In the genomic region with DNA sequence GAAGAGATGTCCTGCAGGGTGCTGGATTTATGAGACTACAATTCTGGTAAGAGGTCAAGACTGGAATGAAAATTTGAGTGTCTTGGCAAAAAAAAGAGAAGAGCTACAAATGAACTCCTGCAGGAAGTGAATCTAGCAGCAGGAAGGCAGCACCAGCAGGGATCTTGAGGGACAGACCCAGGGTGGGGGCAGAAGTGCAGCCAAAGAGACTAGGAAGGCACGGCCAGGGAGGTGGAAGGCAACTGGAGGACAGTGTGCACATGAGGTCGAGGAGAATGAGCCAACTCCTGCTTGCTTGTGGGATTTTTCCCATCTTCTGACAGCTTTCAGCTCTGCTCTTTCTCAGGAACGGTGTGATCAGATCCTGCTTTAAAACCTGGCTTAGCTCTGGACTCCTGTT, we compare ENCODE assay signal across 26 cellular contexts.
"Had no signal": no experiment of that assay in that cellular context is flagged by ENCODE, and none has a peak within 500 bp of the region (broad histone marks: within the 10 kb centered on the region; RNA-seq: fewer than 3 reads in every experiment).

No MANE protein-coding gene starts in this region.

- H3K27ac Mint-ChIP-seq: activated T-helper 17 cell treated with anti-CD3 and anti-CD28 coated beads, Interleukin-2, amount 50 U/mL, for 72 hours; immature natural killer cell; natural killer cell treated with Interleukin-12 subunit alpha and Interleukin-12 subunit beta and Interleukin-15 and Interleukin-18, amount 100 ng/mL, for 72 hours; progenitor cell of endocrine pancreas had no signal

- H3K9me3 Mint-ChIP-seq: activated T-cell treated with anti-CD3 and anti-CD28 coated beads, Interleukin-2, amount 50 U/mL, for 4 hours; activated T-helper 17 cell treated with anti-CD3 and anti-CD28 coated beads, Interleukin-2, amount 50 U/mL, for 72 hours; natural killer cell treated with Interleukin-12 subunit alpha and Interleukin-12 subunit beta and Interleukin-15 and Interleukin-18, amount 100 ng/mL, for 72 hours had no signal

- H3K36me3 Mint-ChIP-seq: immature natural killer cell; natural killer cell treated with Interleukin-12 subunit alpha and Interleukin-12 subunit beta and Interleukin-15 and Interleukin-18, amount 100 ng/mL, for 72 hours had no signal

- ATAC-seq: activated CD4-positive, CD25-positive, alpha-beta regulatory T cell treated with anti-CD3 and anti-CD28 coated beads, Interleukin-2, amount 50 U/mL, for 24 hours; activated T-cell treated with anti-CD3 and anti-CD28 coated beads, Interleukin-2, amount 50 U/mL, for 4 hours; activated T-helper 17 cell treated with anti-CD3 and anti-CD28 coated beads, Interleukin-2, amount 50 U/mL, for 72 hours; esophagus mucosa; heart left ventricle; left lung; lower lobe of right lung; mucosa of descending colon; natural killer cell treated with Interleukin-12 subunit alpha and Interleukin-12 subunit beta and Interleukin-15 and Interleukin-18, amount 100 ng/mL, for 72 hours; right lobe of liver; stimulated activated naive CD8-positive, alpha-beta T cell treated with anti-CD3 and anti-CD28 coated beads, Interleukin-15, Interleukin-2, amounts not matched to agents 100 U/mL and 50 U/mL, for 24 hours had no signal

- DNase-seq: activated CD4-positive, alpha-beta T cell treated with anti-CD3 and anti-CD28 coated beads for 48 hours; activated CD4-positive, alpha-beta T cell treated with anti-CD3 and anti-CD28 coated beads, Interleukin-2, amount 50 U/mL, for 48 hours; activated CD8-positive, alpha-beta memory T cell treated with anti-CD3 and anti-CD28 coated beads, Interleukin-2, amount 50 U/mL, for 4 hours; activated gamma-delta T cell treated with Interleukin-2 at 50 U/mL for 16 hours; activated naive CD4-positive, alpha-beta T cell treated with anti-CD3 and anti-CD28 coated beads, Interleukin-2, amount 50 U/mL, for 16 hours; activated T-cell treated with anti-CD3 and anti-CD28 coated beads, Interleukin-2, amount 50 U/mL, for 4 hours; amniotic stem cell; foreskin fibroblast; heart left ventricle; hypothalamus; immature natural killer cell; left lung; lower lobe of right lung; mesenchymal stem cell; mucosa of descending colon; right lobe of liver; stimulated activated CD4-positive, alpha-beta T cell treated with anti-CD3 and anti-CD28 coated beads, Interleukin-2, amount 100 ng/mL, for 48 hours; stimulated activated naive CD8-positive, alpha-beta T cell treated with anti-CD3 and anti-CD28 coated beads, Interleukin-15, Interleukin-2, amounts not matched to agents 100 U/mL and 50 U/mL, for 24 hours; T-helper 1 cell; testis; transverse colon had no signal

- H3K4me3 Mint-ChIP-seq: activated T-cell treated with anti-CD3 and anti-CD28 coated beads, Interleukin-2, amount 50 U/mL, for 4 hours; activated T-helper 17 cell treated with anti-CD3 and anti-CD28 coated beads, Interleukin-2, amount 50 U/mL, for 72 hours; immature natural killer cell; natural killer cell treated with Interleukin-12 subunit alpha and Interleukin-12 subunit beta and Interleukin-15 and Interleukin-18, amount 100 ng/mL, for 72 hours had no signal

- H3K4me1 Mint-ChIP-seq: activated T-helper 17 cell treated with anti-CD3 and anti-CD28 coated beads, Interleukin-2, amount 50 U/mL, for 72 hours; immature natural killer cell had no signal
